1 cellular context compared by ENCODE assay signal in genomic region chr20:44428174-44429016, GRCh38.
TF ChIP-seq lines count a peak whose summit lies in the region.

No MANE protein-coding gene starts in this region.

TF ChIP-seq in HepG2, 621 proteins besides CTCF, POLR2A, EP300 and RAD21 (continued from another document and continues in another):
- TF ChIP-seq BATF2 (CRISPR knock-in tag; IDR thresholded peaks at IDR 0.05) (no peak), RORA (CRISPR knock-in tag; IDR thresholded peaks at IDR 0.05) (no peak), POLR2G (IDR thresholded peaks at IDR 0.05; ENCODE audit: low read depth, low read length) (peak; percentile 58), RXRB (CRISPR knock-in tag; IDR thresholded peaks at IDR 0.05; ENCODE audit: borderline replicate concordance) (peak; percentile 97), ZNF333 (CRISPR knock-in tag; IDR thresholded peaks at IDR 0.05; ENCODE audit: borderline replicate concordance) (no peak), TAF1 (CRISPR knock-in tag; IDR thresholded peaks at IDR 0.05) (no peak), MBNL3 (CRISPR knock-in tag; conservative IDR thresholded peaks at IDR 0.05) (no peak), SOX6 (IDR thresholded peaks at IDR 0.05) (no peak), SOX6 (CRISPR knock-in tag; IDR thresholded peaks at IDR 0.05) (peak; percentile 99), ZNF772 (CRISPR knock-in tag; IDR thresholded peaks at IDR 0.05) (peak; percentile 67; the same call in 1 of the 2 replicates), PHF20 (CRISPR knock-in tag; IDR thresholded peaks at IDR 0.05) (no peak), TFDP1 (CRISPR knock-in tag; IDR thresholded peaks at IDR 0.05; ENCODE audit: borderline replicate concordance) (no peak), ATF7-NPFF (CRISPR knock-in tag; IDR thresholded peaks at IDR 0.05; ENCODE audit: low read depth) (0 out of 2 replicates have a peak, but pooled peaks have one; percentile 30), ETV5 (CRISPR knock-in tag; IDR thresholded peaks at IDR 0.05; ENCODE audit: borderline replicate concordance) (peak; percentile 64; the same call in 1 of the 2 replicates), CBFB (CRISPR knock-in tag; IDR thresholded peaks at IDR 0.05) (peak; percentile 83; the same call in 1 of the 2 replicates), DNMT3B (CRISPR knock-in tag; conservative IDR thresholded peaks at IDR 0.05) (peak; percentile 87; the same call in 1 of the 2 replicates), ZNF547 (CRISPR knock-in tag; IDR thresholded peaks at IDR 0.05) (peak; percentile 44), FOXK2 (IDR thresholded peaks at IDR 0.05) (peak; percentile 80; the same call in 1 of the 2 replicates), RFX5 (IDR thresholded peaks at IDR 0.05; ENCODE audit: low read depth, low read length) (no peak), GLMP (CRISPR knock-in tag; IDR thresholded peaks at IDR 0.05; ENCODE audit: borderline replicate concordance) (no peak), SMAD9 (CRISPR knock-in tag; IDR thresholded peaks at IDR 0.05) (peak; percentile 52; the same call in 1 of the 2 replicates), ZBTB38 (CRISPR knock-in tag; IDR thresholded peaks at IDR 0.05) (0 out of 2 replicates have a peak, but pooled peaks have one; percentile 21), RFXAP (CRISPR knock-in tag; IDR thresholded peaks at IDR 0.05; ENCODE audit: borderline replicate concordance) (no peak), ZNF660 (CRISPR knock-in tag; IDR thresholded peaks at IDR 0.05; ENCODE audit: borderline replicate concordance, low read depth) (no peak), TOE1 (CRISPR knock-in tag; IDR thresholded peaks at IDR 0.05) (peak; percentile 49; the same call in 1 of the 2 replicates), ZBTB20 (CRISPR knock-in tag; IDR thresholded peaks at IDR 0.05; ENCODE audit: borderline replicate concordance, low read depth) (peak; percentile 69; the same call in 1 of the 2 replicates), ZNF768 (CRISPR knock-in tag; IDR thresholded peaks at IDR 0.05) (peak; percentile 58; the same call in 1 of the 2 replicates), ZNF281 (CRISPR knock-in tag; IDR thresholded peaks at IDR 0.05; ENCODE audit: borderline replicate concordance) (peak; percentile 61; the same call in 1 of the 2 replicates), GPBP1L1 (CRISPR knock-in tag; IDR thresholded peaks at IDR 0.05) (no peak), MEF2D (CRISPR knock-in tag; IDR thresholded peaks at IDR 0.05) (peak; percentile 85), GMEB2 (CRISPR knock-in tag; IDR thresholded peaks at IDR 0.05; ENCODE audit: low read depth) (no peak), E2F5 (CRISPR knock-in tag; conservative IDR thresholded peaks at IDR 0.05) (no peak), ZNF326 (CRISPR knock-in tag; IDR thresholded peaks at IDR 0.05; ENCODE audit: borderline replicate concordance) (no peak; the same call in 1 of the 2 replicates), ZNF207 (IDR thresholded peaks at IDR 0.05; ENCODE audit: borderline replicate concordance) (no peak), ZNF3 (CRISPR knock-in tag; IDR thresholded peaks at IDR 0.05) (no peak), ZEB1 (IDR thresholded peaks at IDR 0.05; ENCODE audit: insufficient replicate concordance, low read depth) (no peak), ZNF878 (CRISPR knock-in tag; IDR thresholded peaks at IDR 0.05) (0 out of 2 replicates have a peak, but pooled peaks have one; percentile 64), ZNF770 (CRISPR knock-in tag; IDR thresholded peaks at IDR 0.05) (peak; percentile 70; the same call in 1 of the 2 replicates), ZNF34 (CRISPR knock-in tag; IDR thresholded peaks at IDR 0.05; ENCODE audit: borderline replicate concordance) (peak; percentile 41), SATB2 (CRISPR knock-in tag; IDR thresholded peaks at IDR 0.05) (no peak), ZBTB42 (CRISPR knock-in tag; IDR thresholded peaks at IDR 0.05) (no peak), ATF4 (CRISPR knock-in tag; IDR thresholded peaks at IDR 0.05) (peak in 1 of 2 experiments; percentile 97; a peak in 2 of 4 replicates), ZNF354B (CRISPR knock-in tag; IDR thresholded peaks at IDR 0.05) (peak; percentile 88), ZNF225 (CRISPR knock-in tag; IDR thresholded peaks at IDR 0.05) (peak; percentile 85; the same call in 1 of the 2 replicates), ZNF557 (CRISPR knock-in tag; IDR thresholded peaks at IDR 0.05) (peak; percentile 69; the same call in 1 of the 2 replicates), ZBTB44 (CRISPR knock-in tag; IDR thresholded peaks at IDR 0.05) (no peak), ZSCAN21 (CRISPR knock-in tag; IDR thresholded peaks at IDR 0.05; ENCODE audit: borderline replicate concordance) (peak; percentile 69), MXD4 (CRISPR knock-in tag; IDR thresholded peaks at IDR 0.05) (no peak), STAT5B (CRISPR knock-in tag; IDR thresholded peaks at IDR 0.05) (peak; percentile 11; the same call in 1 of the 2 replicates), CENPBD1 (CRISPR knock-in tag; IDR thresholded peaks at IDR 0.05; ENCODE audit: borderline replicate concordance, low read depth) (no peak), KAT7 (CRISPR knock-in tag; IDR thresholded peaks at IDR 0.05; ENCODE audit: borderline replicate concordance) (no peak; the same call in 1 of the 2 replicates), SSRP1 (CRISPR knock-in tag; IDR thresholded peaks at IDR 0.05) (no peak; the same call in 1 of the 2 replicates), MAX (IDR thresholded peaks at IDR 0.05) (peak; percentile 69; the same call in 1 of the 2 replicates), ZNF20 (CRISPR knock-in tag; IDR thresholded peaks at IDR 0.05) (no peak), BRCA1 (CRISPR knock-in tag; IDR thresholded peaks at IDR 0.05) (no peak; the same call in 1 of the 2 replicates), ZNF121 (CRISPR knock-in tag; IDR thresholded peaks at IDR 0.05) (peak; percentile 20; the same call in 1 of the 2 replicates), ZNF343 (CRISPR knock-in tag; IDR thresholded peaks at IDR 0.05) (no peak), TBP (CRISPR knock-in tag; IDR thresholded peaks at IDR 0.05) (no peak), KMT2B (CRISPR knock-in tag; IDR thresholded peaks at IDR 0.05) (peak; percentile 58; the same call in 1 of the 2 replicates)
